In the genomic region with DNA sequence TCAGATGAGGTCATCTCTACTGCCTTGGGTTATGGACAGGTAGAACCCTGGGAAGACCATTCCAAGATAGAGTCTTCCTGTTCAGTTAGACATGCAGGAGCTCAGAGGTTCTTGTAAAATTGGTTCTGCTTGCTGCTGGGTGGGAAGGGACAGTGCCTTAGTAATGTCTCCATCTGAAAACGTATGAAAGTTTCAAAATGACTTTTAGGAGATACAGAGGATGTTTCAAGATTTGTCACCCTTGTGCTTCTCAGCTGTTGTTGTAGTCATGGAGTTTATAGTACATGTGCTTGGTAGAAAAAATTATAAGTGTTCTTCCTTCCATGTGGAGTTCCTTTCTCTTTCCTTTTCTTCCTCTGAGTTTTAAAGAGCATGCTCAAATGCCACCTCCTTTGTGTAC, we compare ENCODE assay signal across 1 cellular context.
TF ChIP-seq lines count a peak whose summit lies in the region.

No MANE protein-coding gene starts in this region.

TF ChIP-seq in GM12878, 131 proteins besides CTCF, POLR2A, EP300 and RAD21 (continued from another document):
- peak in 1 of 2 experiments; percentile 25; a peak in 1 of 4 replicates for TF ChIP-seq BHLHE40 (IDR thresholded peaks at IDR 0.05; ENCODE audit: borderline replicate concordance in 1 of 2, low read depth in 2 of 2, low read length in 1 of 2)
- 0 out of 2 replicates have a peak, but pooled peaks have one; percentile 23 for TF ChIP-seq TCF12 (IDR thresholded peaks at IDR 0.05; ENCODE audit: low read depth, low read length)
- TF ChIP-seq, protein P1, sequence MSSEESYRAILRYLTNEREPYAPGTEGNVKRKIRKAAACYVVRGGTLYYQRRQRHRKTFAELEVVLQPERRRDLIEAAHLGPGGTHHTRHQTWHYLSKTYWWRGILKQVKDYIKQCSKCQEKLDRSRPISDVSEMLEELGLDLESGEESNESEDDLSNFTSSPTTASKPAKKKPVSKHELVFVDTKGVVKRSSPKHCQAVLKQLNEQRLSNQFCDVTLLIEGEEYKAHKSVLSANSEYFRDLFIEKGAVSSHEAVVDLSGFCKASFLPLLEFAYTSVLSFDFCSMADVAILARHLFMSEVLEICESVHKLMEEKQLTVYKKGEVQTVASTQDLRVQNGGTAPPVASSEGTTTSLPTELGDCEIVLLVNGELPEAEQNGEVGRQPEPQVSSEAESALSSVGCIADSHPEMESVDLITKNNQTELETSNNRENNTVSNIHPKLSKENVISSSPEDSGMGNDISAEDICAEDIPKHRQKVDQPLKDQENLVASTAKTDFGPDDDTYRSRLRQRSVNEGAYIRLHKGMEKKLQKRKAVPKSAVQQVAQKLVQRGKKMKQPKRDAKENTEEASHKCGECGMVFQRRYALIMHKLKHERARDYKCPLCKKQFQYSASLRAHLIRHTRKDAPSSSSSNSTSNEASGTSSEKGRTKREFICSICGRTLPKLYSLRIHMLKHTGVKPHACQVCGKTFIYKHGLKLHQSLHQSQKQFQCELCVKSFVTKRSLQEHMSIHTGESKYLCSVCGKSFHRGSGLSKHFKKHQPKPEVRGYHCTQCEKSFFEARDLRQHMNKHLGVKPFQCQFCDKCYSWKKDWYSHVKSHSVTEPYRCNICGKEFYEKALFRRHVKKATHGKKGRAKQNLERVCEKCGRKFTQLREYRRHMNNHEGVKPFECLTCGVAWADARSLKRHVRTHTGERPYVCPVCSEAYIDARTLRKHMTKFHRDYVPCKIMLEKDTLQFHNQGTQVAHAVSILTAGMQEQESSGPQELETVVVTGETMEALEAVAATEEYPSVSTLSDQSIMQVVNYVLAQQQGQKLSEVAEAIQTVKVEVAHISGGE (CRISPR knock-in tag; IDR thresholded peaks at IDR 0.05) = no peak
- TF ChIP-seq, protein P2, sequence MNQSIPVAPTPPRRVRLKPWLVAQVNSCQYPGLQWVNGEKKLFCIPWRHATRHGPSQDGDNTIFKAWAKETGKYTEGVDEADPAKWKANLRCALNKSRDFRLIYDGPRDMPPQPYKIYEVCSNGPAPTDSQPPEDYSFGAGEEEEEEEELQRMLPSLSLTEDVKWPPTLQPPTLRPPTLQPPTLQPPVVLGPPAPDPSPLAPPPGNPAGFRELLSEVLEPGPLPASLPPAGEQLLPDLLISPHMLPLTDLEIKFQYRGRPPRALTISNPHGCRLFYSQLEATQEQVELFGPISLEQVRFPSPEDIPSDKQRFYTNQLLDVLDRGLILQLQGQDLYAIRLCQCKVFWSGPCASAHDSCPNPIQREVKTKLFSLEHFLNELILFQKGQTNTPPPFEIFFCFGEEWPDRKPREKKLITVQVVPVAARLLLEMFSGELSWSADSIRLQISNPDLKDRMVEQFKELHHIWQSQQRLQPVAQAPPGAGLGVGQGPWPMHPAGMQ (IDR thresholded peaks at IDR 0.05; ENCODE audit: borderline replicate concordance) = no peak
- TF ChIP-seq, protein P3, sequence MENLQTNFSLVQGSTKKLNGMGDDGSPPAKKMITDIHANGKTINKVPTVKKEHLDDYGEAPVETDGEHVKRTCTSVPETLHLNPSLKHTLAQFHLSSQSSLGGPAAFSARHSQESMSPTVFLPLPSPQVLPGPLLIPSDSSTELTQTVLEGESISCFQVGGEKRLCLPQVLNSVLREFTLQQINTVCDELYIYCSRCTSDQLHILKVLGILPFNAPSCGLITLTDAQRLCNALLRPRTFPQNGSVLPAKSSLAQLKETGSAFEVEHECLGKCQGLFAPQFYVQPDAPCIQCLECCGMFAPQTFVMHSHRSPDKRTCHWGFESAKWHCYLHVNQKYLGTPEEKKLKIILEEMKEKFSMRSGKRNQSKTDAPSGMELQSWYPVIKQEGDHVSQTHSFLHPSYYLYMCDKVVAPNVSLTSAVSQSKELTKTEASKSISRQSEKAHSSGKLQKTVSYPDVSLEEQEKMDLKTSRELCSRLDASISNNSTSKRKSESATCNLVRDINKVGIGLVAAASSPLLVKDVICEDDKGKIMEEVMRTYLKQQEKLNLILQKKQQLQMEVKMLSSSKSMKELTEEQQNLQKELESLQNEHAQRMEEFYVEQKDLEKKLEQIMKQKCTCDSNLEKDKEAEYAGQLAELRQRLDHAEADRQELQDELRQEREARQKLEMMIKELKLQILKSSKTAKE (IDR thresholded peaks at IDR 0.05; ENCODE audit: low read depth, poor library complexity, severe bottlenecking) = no peak
- TF ChIP-seq CHD4 (IDR thresholded peaks at IDR 0.05) = no peak
- TF ChIP-seq IKZF1 (conservative IDR thresholded peaks at IDR 0.05) = 0 out of 2 replicates have a peak, but pooled peaks have one; percentile 26
- TF ChIP-seq, protein P4, sequence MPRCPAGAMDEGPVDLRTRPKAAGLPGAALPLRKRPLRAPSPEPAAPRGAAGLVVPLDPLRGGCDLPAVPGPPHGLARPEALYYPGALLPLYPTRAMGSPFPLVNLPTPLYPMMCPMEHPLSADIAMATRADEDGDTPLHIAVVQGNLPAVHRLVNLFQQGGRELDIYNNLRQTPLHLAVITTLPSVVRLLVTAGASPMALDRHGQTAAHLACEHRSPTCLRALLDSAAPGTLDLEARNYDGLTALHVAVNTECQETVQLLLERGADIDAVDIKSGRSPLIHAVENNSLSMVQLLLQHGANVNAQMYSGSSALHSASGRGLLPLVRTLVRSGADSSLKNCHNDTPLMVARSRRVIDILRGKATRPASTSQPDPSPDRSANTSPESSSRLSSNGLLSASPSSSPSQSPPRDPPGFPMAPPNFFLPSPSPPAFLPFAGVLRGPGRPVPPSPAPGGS (IDR thresholded peaks at IDR 0.05; ENCODE audit: borderline replicate concordance, insufficient read depth, low read depth, low read length, poor library complexity, severe bottlenecking) = no peak
- peak; percentile 51; the same call in 1 of the 2 replicates for TF ChIP-seq FOXM1 (IDR thresholded peaks at IDR 0.05; ENCODE audit: low read depth, low read length)
- no peak for TF ChIP-seq MEF2A (IDR thresholded peaks at IDR 0.05; ENCODE audit: insufficient read depth, low read depth, low read length)
- 0 out of 2 replicates have a peak, but pooled peaks have one; percentile 26 for TF ChIP-seq DPF2 (IDR thresholded peaks at IDR 0.05)
- no peak for TF ChIP-seq NFXL1 (IDR thresholded peaks at IDR 0.05; ENCODE audit: borderline replicate concordance)
- TF ChIP-seq RUNX3 (IDR thresholded peaks at IDR 0.05; ENCODE audit: low read length) = peak; percentile 51; the same call in 1 of the 2 replicates
- TF ChIP-seq JUNB (IDR thresholded peaks at IDR 0.05) = peak; percentile 95
- TF ChIP-seq CREB1 (IDR thresholded peaks at IDR 0.05; ENCODE audit: low read depth) = peak; percentile 55; the same call in 1 of the 2 replicates
- peak; percentile 76 for TF ChIP-seq NFIC (IDR thresholded peaks at IDR 0.05; ENCODE audit: low read depth, low read length)
- no peak; the same call in 1 of the 2 replicates for TF ChIP-seq ZNF384 (IDR thresholded peaks at IDR 0.05; ENCODE audit: borderline replicate concordance, low read depth, low read length)
- no peak for TF ChIP-seq KDM1A (IDR thresholded peaks at IDR 0.05; ENCODE audit: borderline replicate concordance)
- TF ChIP-seq ETV6 (conservative IDR thresholded peaks at IDR 0.05 in 1 of 2, IDR thresholded peaks at IDR 0.05 in 1 of 2; ENCODE audit: borderline replicate concordance in 1 of 2, low read depth in 1 of 2) = peak in 1 of 2 experiments; percentile 76; a peak in 1 of 4 replicates
- no peak for TF ChIP-seq HDAC6 (IDR thresholded peaks at IDR 0.05; ENCODE audit: unreplicated experiment)
- peak; percentile 41 to 48; a peak in 3 of 4 replicates for TF ChIP-seq IKZF2 (IDR thresholded peaks at IDR 0.05)
- peak; percentile 90 for TF ChIP-seq IRF4 (IDR thresholded peaks at IDR 0.05; ENCODE audit: low read depth, low read length)
- TF ChIP-seq RELA (IDR thresholded peaks at IDR 0.05; ENCODE audit: borderline replicate concordance, partially characterized antibody) = no peak
